In the genomic region with DNA sequence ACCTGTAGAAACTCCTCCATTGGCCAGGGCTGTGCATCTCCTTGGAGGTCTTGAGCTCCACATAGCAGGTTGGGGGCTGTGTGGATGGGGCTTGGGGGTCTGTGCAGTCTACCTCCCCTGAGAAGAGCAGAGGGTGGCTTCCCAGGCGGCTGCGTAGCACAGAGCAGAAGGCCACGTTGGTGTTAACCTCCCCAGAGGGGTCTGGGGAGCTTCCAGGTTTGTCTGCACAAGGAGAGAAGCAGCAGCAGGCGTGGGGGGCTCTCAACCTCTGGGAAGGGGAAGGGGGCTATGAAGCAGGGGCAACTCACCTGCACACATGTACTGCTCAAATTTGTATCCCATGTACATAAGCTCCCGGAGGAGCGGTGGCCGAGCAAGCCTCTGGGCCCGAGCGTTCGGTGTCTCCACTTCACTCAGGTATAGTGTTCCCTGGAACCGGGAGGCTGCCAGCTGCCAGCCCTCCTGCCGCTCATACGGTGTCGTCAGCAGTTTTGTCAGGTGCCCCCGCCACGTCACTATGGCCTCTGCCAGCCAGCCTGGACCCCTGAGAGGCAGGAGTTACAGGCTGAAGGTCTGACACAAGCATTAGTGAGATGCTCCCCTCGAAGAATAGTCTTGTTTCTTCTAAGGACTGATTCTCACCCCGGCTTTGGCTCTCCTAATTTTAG, we compare ENCODE assay signal across 8 cellular contexts. TPM values are rescaled to one million over a fixed set of nuclear protein-coding genes. Genes with fewer than 3 reads are reported as not detected.
DNase-seq lines count a peak whose midpoint lies in the region; ATAC-seq, FAIRE-seq and TF ChIP-seq lines count a peak whose summit lies in the region.

No MANE protein-coding gene starts in this region.

- no peak overlapping the region for H3K14ac ChIP-seq in H1 (ENCODE audit: insufficient read length)

- H3K27ac ChIP-seq in PC-9 (peak overlapping the region; percentile 86), H1 (ENCODE audit: low read depth, low read length) (no peak overlapping the region)

- TF ChIP-seq CTCF in PC-9 (conservative IDR thresholded peaks at IDR 0.05) (no peak), H1 (IDR thresholded peaks at IDR 0.05; ENCODE audit: control extremely low read depth in 1 of 3, insufficient read depth in 1 of 3, low read depth in 1 of 3, low read length in 3 of 3) (no peak)

- H3K79me2 ChIP-seq in PC-9 (ENCODE audit: low read depth): peaks cover 44% of the 10 kb centered on the region
- peaks cover 0 to 11% of the 10 kb centered on the region in 2 experiments; a peak in 1 of 4 replicates for H3K79me2 ChIP-seq in H1 (ENCODE audit: control insufficient read depth in 1 of 2, insufficient read depth in 2 of 2, low read length in 2 of 2)

- H4K91ac ChIP-seq in H1 (replicated peaks; ENCODE audit: insufficient read length, low read length): no peak overlapping the region

- no peak overlapping the region for H4K5ac ChIP-seq in H1 (ENCODE audit: insufficient read length, low read depth, low read length)

- H2BK5ac ChIP-seq in H1 (ENCODE audit: low read depth, low read length): peak overlapping the region; percentile 88; the same call in 1 of the 2 replicates

- H2BK15ac ChIP-seq in H1 (ENCODE audit: low read length): no peak overlapping the region

- H2BK20ac ChIP-seq in H1 (ENCODE audit: low read length): no peak overlapping the region

- no peak overlapping the region for H2BK120ac ChIP-seq in H1 (replicated peaks; ENCODE audit: low read depth, low read length)

- no peak overlapping the region for H2AFZ ChIP-seq in PC-9
- no peak overlapping the region for H2AFZ ChIP-seq in H1 (ENCODE audit: low read length)

- CTCF ChIA-PET in PC-9 (lab: Charles Lee) (interaction anchor here (0.7 kb wide), 1 partner anchor 1014 kb away, joined by 3 read pairs; no protein-coding TSS in a partner anchor), H1 (lab: Charles Lee; ENCODE audit: partially characterized antibody) (interaction anchor here (0.9 to 10.2 kb wide), 5 partner anchors 9 to 419 kb away, joined by 3 to 84 read pairs (median 4); no protein-coding TSS in a partner anchor)

- H3K4ac ChIP-seq in H1 (replicated peaks; ENCODE audit: insufficient read length, low read depth, low read length): no peak overlapping the region

- H3K4me2 ChIP-seq in PC-9: peak overlapping the region; percentile 92
- peak overlapping the region; percentile 91 to 100; a peak in 1 of 4 replicates for H3K4me2 ChIP-seq in H1 (ENCODE audit: insufficient read depth in 1 of 2, low read depth in 2 of 2, low read length in 2 of 2)

- TF ChIP-seq EP300 in H1 (IDR thresholded peaks at IDR 0.05; ENCODE audit: borderline replicate concordance in 1 of 2, low read depth in 2 of 2, low read length in 2 of 2): no peak

- ATAC-seq in GM19463 (IDR thresholded peaks at IDR 0.05; ENCODE audit: unreplicated experiment) (no peak), GM19035 (IDR thresholded peaks at IDR 0.05; ENCODE audit: unreplicated experiment) (no peak)

- 0 out of 2 replicates have a peak, but pooled peaks cover 4% of the 10 kb centered on the region for H3K36me3 ChIP-seq in PC-9 (ENCODE audit: low read depth)
- H3K36me3 ChIP-seq in H1 (ENCODE audit: control insufficient read depth in 2 of 4, insufficient read depth in 4 of 4, low read length in 3 of 4): peaks cover 10 to 39% (median 26%) of the 10 kb centered on the region in 4 experiments; a peak in 7 of 8 replicates

- DNase-seq in NCI-H2227 (lab: John Stamatoyannopoulos, UW; ENCODE audit: unreplicated experiment): peak; percentile 64
- DNase-seq in NCI-H2227 treated with DMSO at 0.1 percent for 48 hours (lab: John Stamatoyannopoulos, UW): no peak
- DNase-seq in PC-9: no peak
- DNase-seq in H1 (ENCODE audit: low read depth in 1 of 2, low spot score in 2 of 2): no peak
- peak; percentile 82 for DNase-seq in posterior vena cava (ENCODE audit: low spot score)
- no peak for DNase-seq in H4 (ENCODE audit: low spot score)

- H3K9me3 ChIP-seq in PC-9 (ENCODE audit: insufficient read depth, low read depth) (no peaks in the 10 kb centered on the region), H1 (ENCODE audit: insufficient read depth in 2 of 2, low read depth in 1 of 2, low read length in 1 of 2) (no peaks in the 10 kb centered on the region)

- H2AK5ac ChIP-seq in H1 (ENCODE audit: low read depth, low read length): no peak overlapping the region

- H3K79me1 ChIP-seq in H1 (ENCODE audit: low read depth, low read length): peaks cover 4% of the 10 kb centered on the region; the same call in 1 of the 2 replicates

- H2BK12ac ChIP-seq in H1 (ENCODE audit: low read depth, low read length): no peak overlapping the region

- H3K4me3 ChIP-seq in PC-9: peak overlapping the region; percentile 88
- peak overlapping the region in 1 of 4 experiments; percentile 81; a peak in 1 of 8 replicates for H3K4me3 ChIP-seq in H1 (ENCODE audit: extremely low read depth in 1 of 4, insufficient read depth in 2 of 4, low read depth in 3 of 4, low read length in 4 of 4)

- TF ChIP-seq POLR2A in H1 (IDR thresholded peaks at IDR 0.05; ENCODE audit: control extremely low read depth in 1 of 2, low read depth in 2 of 2, low read length in 2 of 2): no peak

- peaks cover 15% of the 10 kb centered on the region for H3F3A ChIP-seq in PC-9 (ENCODE audit: insufficient read depth, low read depth)

- intact Hi-C loops in PC-9 (cut with micrococcal nuclease; ENCODE audit: unreplicated experiment) (no loop called here), posterior vena cava (cut with DNase I) (no loop called here)

- no TSS peak for BruUV-seq in PC-9 (replicated peaks; lab: Mats Ljungman, UMichigan)

- H3K56ac ChIP-seq in H1 (replicated peaks; ENCODE audit: insufficient read length, low read depth, low read length): no peak overlapping the region

- no peak overlapping the region for H4K8ac ChIP-seq in H1 (ENCODE audit: extremely low read depth, insufficient read depth, low read length)

- no peak overlapping the region for H3K9ac ChIP-seq in H1 (replicated peaks in 1 of 4; ENCODE audit: extremely low read depth in 1 of 4, low read depth in 3 of 4, low read length in 3 of 4)

- no peak overlapping the region for H3K23ac ChIP-seq in H1 (ENCODE audit: insufficient read length)

- H3K23me2 ChIP-seq in H1 (ENCODE audit: low read depth, low read length): peaks cover 13% of the 10 kb centered on the region

- FAIRE-seq in H1 (lab: Jason Lieb, UNC): no peak

- no peak overlapping the region for H3K18ac ChIP-seq in H1 (ENCODE audit: extremely low read depth, low read length)

- H3K4me1 ChIP-seq in PC-9 (replicated peaks; ENCODE audit: insufficient read depth) (peaks cover 15% of the 10 kb centered on the region), H1 (replicated peaks in 1 of 4; ENCODE audit: control insufficient read depth in 3 of 4, insufficient read depth in 4 of 4, low read length in 3 of 4) (peaks cover 0 to 9% (median 5%) of the 10 kb centered on the region in 4 experiments; a peak in 5 of 7 replicates)

- no peak for TF ChIP-seq RAD21 in H1 (IDR thresholded peaks at IDR 0.05 in 1 of 2, conservative IDR thresholded peaks at IDR 0.05 in 1 of 2; ENCODE audit: low read depth in 2 of 2, low read length in 2 of 2)

- 88% methylated on average over 14 of the region's 18 CpGs; no CpG with 5 or more reads in 1 of the 2 experiments for WGBS in H1 (ENCODE audit: extremely low coverage in 1 of 2, insufficient coverage in 1 of 2, insufficient read length in 1 of 2, insufficient replicate concordance in 2 of 2, low coverage in 1 of 2, low lambda C conversion rate in 2 of 2, missing lambda C conversion rate in 1 of 2), 2 experiments

- H3K27me3 ChIP-seq in PC-9 (ENCODE audit: insufficient read depth, low read depth): no peaks in the 10 kb centered on the region
- H3K27me3 ChIP-seq in H1 (replicated peaks in 1 of 4; ENCODE audit: control insufficient read depth in 3 of 4, extremely low read depth in 1 of 4, insufficient read depth in 3 of 4, low read length in 3 of 4): no peaks in the 10 kb centered on the region; a peak in 1 of 7 replicates

- POLR2A ChIA-PET in PC-9 (lab: Charles Lee; ENCODE audit: unreplicated experiment): interaction anchor here (0.6 kb wide), 2 partner anchors 157 to 225 kb away, joined by 4 to 7 read pairs; partner anchors contain the start of gene ATF6B
- POLR2A ChIA-PET in H1 (lab: Charles Lee; ENCODE audit: partially characterized antibody): interaction anchor here (0.7 to 15.3 kb wide), 13 partner anchors 15 to 297 kb away, joined by 3 to 279 read pairs (median 7); partner anchors contain the start of genes CFB, EHMT2, FKBPL and NELFE

- H4K20me1 ChIP-seq in PC-9 (ENCODE audit: insufficient read depth) (no peaks in the 10 kb centered on the region), H1 (replicated peaks in 1 of 2; ENCODE audit: control insufficient read depth in 1 of 2, insufficient read depth in 2 of 2, low read length in 2 of 2) (peaks cover 0 to 3% of the 10 kb centered on the region in 2 experiments)

- H3K9me2 ChIP-seq in PC-9 (ENCODE audit: insufficient read depth): no peaks in the 10 kb centered on the region

RNA-seq across cellular contexts. Expression of gene DXO, which starts 1.2 kb away (rescaled TPM):
- total RNA-seq in PC-9 (2021) (24.5 and 36.0 TPM in 2 replicates), posterior vena cava (10 to 100 TPM; 14.5 to 15.5 TPM)
- total RNA-seq in H1 (2021; fragmentation: NEBNext Ultra II Directional; extraction: Animal tissue kit (Norgen Biotek cat#: 25700)): 14.7 and 16.2 TPM in 2 replicates
- polyA plus RNA-seq in H1 (2011; rRNA removed): 23.9 and 30.5 TPM in 2 replicates
- polyA plus RNA-seq in H1 (2011; cell fraction: cytosol; rRNA removed): 19.7 TPM
- polyA plus RNA-seq in H1 (2011; cell fraction: nucleus; rRNA removed): 65.0 TPM
- 13.4 to 21.7 TPM (median 20.0 TPM) in 4 replicates for polyA plus RNA-seq in H1 (2012, experiment 1 of 2)
- 17.5 TPM for polyA plus RNA-seq in H1 (2012, experiment 2 of 2)
- 15.5 TPM for polyA plus RNA-seq in H1 (2013, experiment 1 of 2)
- polyA plus RNA-seq in H1 (2013, experiment 2 of 2): 11.5 TPM
- polyA minus RNA-seq in H1 (2011; rRNA and poly(A)+ RNA removed): 9.3 and 15.0 TPM in 2 replicates
- 11.2 TPM for polyA minus RNA-seq in H1 (2011; cell fraction: cytosol; rRNA and poly(A)+ RNA removed)
- 19.5 TPM for polyA minus RNA-seq in H1 (2011; cell fraction: nucleus; rRNA and poly(A)+ RNA removed)
- 11.0 and 13.5 TPM in 2 replicates for total RNA-seq in H4 (2014; rRNA removed; shearing (Covaris generic))

RNA-seq across cellular contexts. Expression of gene C4A, which starts 11.1 kb away (rescaled TPM):
- total RNA-seq in PC-9 (2021) (7.0 and 9.3 TPM in 2 replicates), posterior vena cava (10 to 100 TPM; 27.5 to 51.7 TPM)
- total RNA-seq in H1 (2021; fragmentation: NEBNext Ultra II Directional; extraction: Animal tissue kit (Norgen Biotek cat#: 25700)): 0.48 and 2.4 TPM in 2 replicates
- polyA plus RNA-seq in H1 (2011; rRNA removed): 0.62 and 1.7 TPM in 2 replicates
- 1.4 TPM for polyA plus RNA-seq in H1 (2011; cell fraction: cytosol; rRNA removed)
- 9.6 TPM for polyA plus RNA-seq in H1 (2011; cell fraction: nucleus; rRNA removed)
- 0.80 to 1.9 TPM (median 1.3 TPM) in 4 replicates for polyA plus RNA-seq in H1 (2012, experiment 1 of 2)
- polyA plus RNA-seq in H1 (2012, experiment 2 of 2): 0.87 TPM
- 0.47 TPM for polyA plus RNA-seq in H1 (2013, experiment 1 of 2)
- polyA plus RNA-seq in H1 (2013, experiment 2 of 2): 0.40 TPM
- 0.85 and 2.5 TPM in 2 replicates for polyA minus RNA-seq in H1 (2011; rRNA and poly(A)+ RNA removed)
- not detected for polyA minus RNA-seq in H1 (2011; cell fraction: cytosol; rRNA and poly(A)+ RNA removed)
- 5.8 TPM for polyA minus RNA-seq in H1 (2011; cell fraction: nucleus; rRNA and poly(A)+ RNA removed)
- 7.2 and 8.5 TPM in 2 replicates for total RNA-seq in H4 (2014; rRNA removed; shearing (Covaris generic))

RNA-seq across cellular contexts. Expression of gene SKIC2, which starts 11.8 kb away (rescaled TPM):
- total RNA-seq in PC-9 (2021): 67.9 and 86.0 TPM in 2 replicates
- 59.7 and 68.5 TPM in 2 replicates for total RNA-seq in H1 (2021; fragmentation: NEBNext Ultra II Directional; extraction: Animal tissue kit (Norgen Biotek cat#: 25700))
- polyA plus RNA-seq in H1 (2011; rRNA removed): 42.1 and 70.5 TPM in 2 replicates
- polyA plus RNA-seq in H1 (2011; cell fraction: cytosol; rRNA removed): 43.0 TPM
- polyA plus RNA-seq in H1 (2011; cell fraction: nucleus; rRNA removed): 225 TPM
- 38.3 to 64.6 TPM (median 60.5 TPM) in 4 replicates for polyA plus RNA-seq in H1 (2012, experiment 1 of 2)
- polyA plus RNA-seq in H1 (2012, experiment 2 of 2): 48.8 TPM
- polyA plus RNA-seq in H1 (2013, experiment 1 of 2): 23.9 TPM
- polyA plus RNA-seq in H1 (2013, experiment 2 of 2): 21.1 TPM
- polyA minus RNA-seq in H1 (2011; rRNA and poly(A)+ RNA removed): 97.1 and 101 TPM in 2 replicates
- polyA minus RNA-seq in H1 (2011; cell fraction: cytosol; rRNA and poly(A)+ RNA removed): 32.1 TPM
- polyA minus RNA-seq in H1 (2011; cell fraction: nucleus; rRNA and poly(A)+ RNA removed): 84.9 TPM
- total RNA-seq in posterior vena cava: 10 to 100 TPM; 41.6 to 42.9 TPM
- 21.1 and 23.8 TPM in 2 replicates for total RNA-seq in H4 (2014; rRNA removed; shearing (Covaris generic))

RNA-seq across cellular contexts. Expression of gene NELFE, which starts 12.0 kb away (rescaled TPM):
- 43.0 and 50.8 TPM in 2 replicates for total RNA-seq in PC-9 (2021)
- 71.1 and 71.5 TPM in 2 replicates for total RNA-seq in H1 (2021; fragmentation: NEBNext Ultra II Directional; extraction: Animal tissue kit (Norgen Biotek cat#: 25700))
- polyA plus RNA-seq in H1 (2011; rRNA removed): 49.2 and 52.3 TPM in 2 replicates
- 83.7 TPM for polyA plus RNA-seq in H1 (2011; cell fraction: cytosol; rRNA removed)
- polyA plus RNA-seq in H1 (2011; cell fraction: nucleus; rRNA removed): 55.9 TPM
- polyA plus RNA-seq in H1 (2012, experiment 1 of 2): 64.8 to 102 TPM (median 90.9 TPM) in 4 replicates
- 67.8 TPM for polyA plus RNA-seq in H1 (2012, experiment 2 of 2)
- polyA plus RNA-seq in H1 (2013, experiment 1 of 2): 56.9 TPM
- polyA plus RNA-seq in H1 (2013, experiment 2 of 2): 54.5 TPM
- 32.1 and 32.6 TPM in 2 replicates for polyA minus RNA-seq in H1 (2011; rRNA and poly(A)+ RNA removed)
- 31.0 TPM for polyA minus RNA-seq in H1 (2011; cell fraction: cytosol; rRNA and poly(A)+ RNA removed)
- polyA minus RNA-seq in H1 (2011; cell fraction: nucleus; rRNA and poly(A)+ RNA removed): 23.2 TPM
- 10 to 100 TPM; 41.6 to 52.0 TPM for total RNA-seq in posterior vena cava
- 140 and 141 TPM in 2 replicates for total RNA-seq in H4 (2014; rRNA removed; shearing (Covaris generic))

RNA-seq across cellular contexts. Expression of gene CFB, which starts 24.8 kb away (rescaled TPM):
- total RNA-seq in PC-9 (2021): 22.6 and 25.5 TPM in 2 replicates
- total RNA-seq in H1 (2021; fragmentation: NEBNext Ultra II Directional; extraction: Animal tissue kit (Norgen Biotek cat#: 25700)): not detected in 2 replicates
- 0.09 and 0.20 TPM in 2 replicates for polyA plus RNA-seq in H1 (2011; rRNA removed)
- 0.94 TPM for polyA plus RNA-seq in H1 (2011; cell fraction: cytosol; rRNA removed)
- polyA plus RNA-seq in H1 (2011; cell fraction: nucleus; rRNA removed): 1.1 TPM
- 0.13 to 0.36 TPM (median 0.30 TPM) in 4 replicates for polyA plus RNA-seq in H1 (2012, experiment 1 of 2)
- 0.54 TPM for polyA plus RNA-seq in H1 (2012, experiment 2 of 2)
- 0.14 TPM for polyA plus RNA-seq in H1 (2013, experiment 1 of 2)
- not detected for polyA plus RNA-seq in H1 (2013, experiment 2 of 2)
- 0.66 TPM in 1 of 2 replicates, not detected in the other for polyA minus RNA-seq in H1 (2011; rRNA and poly(A)+ RNA removed)
- polyA minus RNA-seq in H1 (2011; cell fraction: cytosol; rRNA and poly(A)+ RNA removed): 1.8 TPM
- 2.4 TPM for polyA minus RNA-seq in H1 (2011; cell fraction: nucleus; rRNA and poly(A)+ RNA removed)
- 10 to 100 TPM; 35.8 to 83.3 TPM for total RNA-seq in posterior vena cava
- total RNA-seq in H4 (2014; rRNA removed; shearing (Covaris generic)): 1.5 and 4.3 TPM in 2 replicates

Comparison
In these comparisons a context has a peak if more than half of its experiments do, and no peak if none do; other contexts are left out.
1. DNase-seq: peak in NCI-H2227 (single experiment) and posterior vena cava (single experiment); none in NCI-H2227 treated with DMSO at 0.1 percent for 48 hours (single experiment), PC-9 (0 of 2), H1 (0 of 2) and H4 (single experiment).